Comparison of ENCODE assay signal across 8 cellular contexts in genomic region chr6:6758915-6759654, GRCh38.
DNase-seq lines count a peak whose midpoint lies in the region; ATAC-seq, FAIRE-seq and TF ChIP-seq lines count a peak whose summit lies in the region.

No MANE protein-coding gene starts in this region.

- FAIRE-seq in K562 (lab: Jason Lieb, UNC), result peak; percentile 98

- in situ Hi-C loops in K562 (cut with MboI), result no loop called here

- peaks cover 4 to 9% of the 10 kb centered on the region in 2 experiments; a peak in 4 of 5 replicates for H3K4me1 ChIP-seq in K562 (replicated peaks in 1 of 2; ENCODE audit: control insufficient read depth in 2 of 2, insufficient read depth in 2 of 2, low read length in 2 of 2)

- intact Hi-C loops in K562 (cut with micrococcal nuclease), result loop anchor here (10.0 kb wide), 1 partner anchor 204 kb away; no protein-coding TSS in a partner anchor

- no peaks in the 10 kb centered on the region for H3K27me3 ChIP-seq in K562 (ENCODE audit: control insufficient read depth in 2 of 2, insufficient read depth in 2 of 2, low read length in 2 of 2)

- H3K36me3 ChIP-seq in K562 (ENCODE audit: control insufficient read depth, insufficient read depth, low read length), result no peaks in the 10 kb centered on the region

- TF ChIP-seq RAD21 in K562 (CRISPR knock-in tag; conservative IDR thresholded peaks at IDR 0.05 in 1 of 2, IDR thresholded peaks at IDR 0.05 in 1 of 2), result peak; percentile 76 to 86

- peak; percentile 68 to 86 (median 83) for TF ChIP-seq CTCF in K562 (IDR thresholded peaks at IDR 0.05 in 2 of 3, conservative IDR thresholded peaks at IDR 0.05 in 1 of 3; ENCODE audit: insufficient read depth in 2 of 3, low read depth in 1 of 3, low read length in 3 of 3)

- no peaks in the 10 kb centered on the region for H3K9me3 ChIP-seq in K562 (replicated peaks; ENCODE audit: control insufficient read depth, insufficient read depth, low read depth, low read length)

- BruUV-seq in K562 (replicated peaks; lab: Mats Ljungman, UMichigan), result no TSS peak

- no peak overlapping the region for H3K4me3 ChIP-seq in K562

- CTCF ChIA-PET in K562 (lab: Yijun Ruan, JAX; ENCODE audit: low intra/inter-chr PET ratio), result interaction anchor here (1.0 to 1.5 kb wide), 2 partner anchors 479 to 485 kb away, joined by 3 to 4 read pairs; no protein-coding TSS in a partner anchor

- DNase-seq in COLO668 (lab: John Stamatoyannopoulos, UW; ENCODE audit: unreplicated experiment) (peak; percentile 67), NCI-H524 treated with DMSO at 0.1 percent for 48 hours (lab: John Stamatoyannopoulos, UW) (peak; percentile 20), K562 (ENCODE audit: extremely low read depth in 1 of 4, low spot score in 3 of 4) (peak; percentile 74 to 84 (median 78)), iPS-NIHi11 (ENCODE audit: low spot score) (peak; percentile 77), smooth muscle cell of the brain vasculature (ENCODE audit: low read depth, low spot score) (peak; percentile 37)
- no peak for DNase-seq in activated effector memory CD4-positive, alpha-beta T cell treated with anti-CD3 and anti-CD28 coated beads, Interleukin-2, amount 50 U/mL, for 16 hours

- H3K79me2 ChIP-seq in K562 (ENCODE audit: control insufficient read depth, insufficient read depth, low read length), result no peaks in the 10 kb centered on the region

- no peaks in the 10 kb centered on the region for H3K9me1 ChIP-seq in K562 (ENCODE audit: control insufficient read depth, insufficient read depth, low read length)

- H3K9ac ChIP-seq in K562 (ENCODE audit: insufficient read depth in 1 of 2, low read depth in 2 of 2, low read length in 2 of 2), result peak overlapping the region in 1 of 2 experiments; percentile 73; a peak in 1 of 4 replicates

- H3K27ac ChIP-seq in K562 (ENCODE audit: extremely low read depth, low read depth, low read length), result no peak overlapping the region

- POLR2A ChIA-PET in K562 (lab: Yijun Ruan, JAX), result interaction anchor here (0.7 to 2.6 kb wide), 6 partner anchors 8 to 496 kb away, joined by 3 to 12 read pairs (median 4); no protein-coding TSS in a partner anchor

- no peak for TF ChIP-seq EP300 in K562 (IDR thresholded peaks at IDR 0.05; ENCODE audit: low read length)

- ATAC-seq in GM18909 (IDR thresholded peaks at IDR 0.05; ENCODE audit: poor library complexity, unreplicated experiment), result peak; percentile 85
- peak; percentile 80 for ATAC-seq in HG03135 (IDR thresholded peaks at IDR 0.05; ENCODE audit: unreplicated experiment)
- peak; percentile 97 for ATAC-seq in K562

- 32% methylated on average over 22 of the region's 22 CpGs for WGBS in K562 (ENCODE audit: insufficient coverage, low coverage, missing lambda C conversion rate)

- H3K4me2 ChIP-seq in K562 (ENCODE audit: insufficient read depth, low read length), result peak overlapping the region; percentile 49

- no peak for TF ChIP-seq POLR2A in K562 (conservative IDR thresholded peaks at IDR 0.05)

- H2AFZ ChIP-seq in K562 (ENCODE audit: low read depth, low read length), result peak overlapping the region; percentile 85

- H4K20me1 ChIP-seq in K562 (replicated peaks; ENCODE audit: control insufficient read depth, insufficient read depth, low read length), result no peaks in the 10 kb centered on the region

TF ChIP-seq in K562, 482 proteins besides CTCF, POLR2A, EP300 and RAD21 (continues in another document):
- TF ChIP-seq ETV1 (tag; conservative IDR thresholded peaks at IDR 0.05; ENCODE audit: low read depth), result peak; percentile 34; the same call in 1 of the 2 replicates
- TF ChIP-seq LCOR (CRISPR knock-in tag; IDR thresholded peaks at IDR 0.05), result peak; percentile 42; the same call in 1 of the 2 replicates
- peak; percentile 91 for TF ChIP-seq FOXJ2 (tag; IDR thresholded peaks at IDR 0.05)
- TF ChIP-seq MGA (IDR thresholded peaks at IDR 0.05), result peak; percentile 7; the same call in 1 of the 2 replicates
- TF ChIP-seq, protein P1, sequence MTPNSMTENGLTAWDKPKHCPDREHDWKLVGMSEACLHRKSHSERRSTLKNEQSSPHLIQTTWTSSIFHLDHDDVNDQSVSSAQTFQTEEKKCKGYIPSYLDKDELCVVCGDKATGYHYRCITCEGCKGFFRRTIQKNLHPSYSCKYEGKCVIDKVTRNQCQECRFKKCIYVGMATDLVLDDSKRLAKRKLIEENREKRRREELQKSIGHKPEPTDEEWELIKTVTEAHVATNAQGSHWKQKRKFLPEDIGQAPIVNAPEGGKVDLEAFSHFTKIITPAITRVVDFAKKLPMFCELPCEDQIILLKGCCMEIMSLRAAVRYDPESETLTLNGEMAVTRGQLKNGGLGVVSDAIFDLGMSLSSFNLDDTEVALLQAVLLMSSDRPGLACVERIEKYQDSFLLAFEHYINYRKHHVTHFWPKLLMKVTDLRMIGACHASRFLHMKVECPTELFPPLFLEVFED (CRISPR knock-in tag; conservative IDR thresholded peaks at IDR 0.05), result no peak
- TF ChIP-seq FOXK2 (conservative IDR thresholded peaks at IDR 0.05 in 1 of 2, IDR thresholded peaks at IDR 0.05 in 1 of 2; ENCODE audit: low read depth in 2 of 2), result peak; percentile 96 to 98
